Comparison of ENCODE assay signal across 9 cellular contexts in genomic region chr4:77073106-77073858, GRCh38. TPM values are rescaled to one million over a fixed set of nuclear protein-coding genes. Genes with fewer than 3 reads are reported as not detected.
A peak's percentile ranks its signal among the peaks of the same experiment; 100 is the strongest.
DNase-seq lines count a peak whose midpoint lies in the region; ATAC-seq and TF ChIP-seq lines count a peak whose summit lies in the region.
"Had no signal": no experiment of that assay in that cellular context is flagged by ENCODE, and none has a peak within 500 bp of the region (broad histone marks: within the 10 kb centered on the region; RNA-seq: fewer than 3 reads in every experiment).

No MANE protein-coding gene starts in this region.

- peaks cover 21% of the 10 kb centered on the region for H3K4me1 ChIP-seq in effector memory CD4-positive, alpha-beta T cell (ENCODE audit: control insufficient read depth, insufficient read depth, low read length, poor library complexity, severe bottlenecking)
- no peaks in the 10 kb centered on the region for H3K4me1 ChIP-seq in parathyroid adenoma

- H3K27ac ChIP-seq in CD4-positive, alpha-beta T cell (ENCODE audit: low read depth, low read length) = peak overlapping the region; percentile 99
- peak overlapping the region; percentile 99 for H3K27ac ChIP-seq in effector memory CD4-positive, alpha-beta T cell (ENCODE audit: insufficient read depth, low read length, poor library complexity, severe bottlenecking)
- H3K27ac ChIP-seq in parathyroid adenoma = peak overlapping the region; percentile 29

- POLR2A ChIA-PET in CD4-positive, alpha-beta T cell (lab: Charles Lee) = interaction anchor here (0.6 to 6.9 kb wide), 4 partner anchors 28 to 130 kb away, joined by 3 to 76 read pairs (median 3); partner anchors contain the start of gene CCNG2
- POLR2A ChIA-PET in activated CD4-positive, alpha-beta memory T cell treated with anti-CD3 and anti-CD28 coated beads for 36 hours (lab: Charles Lee) = interaction anchor here (1.0 kb wide), 1 partner anchor 85 kb away, joined by 3 read pairs; no protein-coding TSS in a partner anchor

- H3K36me3 Mint-ChIP-seq in CD4-positive, alpha-beta T cell (ENCODE audit: low read depth) = peaks cover 38% of the 10 kb centered on the region
- peaks cover 42% of the 10 kb centered on the region for H3K36me3 Mint-ChIP-seq in activated T-helper 17 cell treated with anti-CD3 and anti-CD28 coated beads, Interleukin-2, amount 50 U/mL, for 72 hours (ENCODE audit: low read depth)
- peaks cover 14% of the 10 kb centered on the region for H3K36me3 Mint-ChIP-seq in activated CD4-positive, alpha-beta memory T cell treated with anti-CD3 and anti-CD28 coated beads for 36 hours

- no peak overlapping the region for H3K4me3 Mint-ChIP-seq in CD4-positive, alpha-beta T cell
- no peak overlapping the region for H3K4me3 Mint-ChIP-seq in activated T-helper 17 cell treated with anti-CD3 and anti-CD28 coated beads, Interleukin-2, amount 50 U/mL, for 72 hours
- no peak overlapping the region for H3K4me3 Mint-ChIP-seq in activated CD4-positive, alpha-beta memory T cell treated with anti-CD3 and anti-CD28 coated beads for 36 hours

- peak overlapping the region; percentile 0 for H3K4me3 ChIP-seq in effector memory CD4-positive, alpha-beta T cell (ENCODE audit: insufficient read depth, low read depth, low read length, poor library complexity, severe bottlenecking)
- H3K4me3 ChIP-seq in parathyroid adenoma (ENCODE audit: low read depth, low read length) = peak overlapping the region; percentile 57

- intact Hi-C loops in CD4-positive, alpha-beta T cell (cut with DNase I, micrococcal nuclease) = loop anchor here in 1 of 2 experiments (5.0 to 10.0 kb wide), 2 partner anchors 858 to 1704 kb away; partner anchors contain the start of genes BMP2K and SCARB2
- intact Hi-C loops in activated CD4-positive, alpha-beta memory T cell treated with anti-CD3 and anti-CD28 coated beads for 36 hours (cut with micrococcal nuclease) = loop anchor here (10.0 kb wide), 2 partner anchors 752 to 1348 kb away; partner anchors contain the start of gene USO1

- H2AFZ ChIP-seq in parathyroid adenoma = no peak overlapping the region

- H3K9me3 Mint-ChIP-seq in CD4-positive, alpha-beta T cell = no peaks in the 10 kb centered on the region
- no peaks in the 10 kb centered on the region for H3K9me3 Mint-ChIP-seq in activated T-helper 17 cell treated with anti-CD3 and anti-CD28 coated beads, Interleukin-2, amount 50 U/mL, for 72 hours
- H3K9me3 Mint-ChIP-seq in activated CD4-positive, alpha-beta memory T cell treated with anti-CD3 and anti-CD28 coated beads for 36 hours = no peaks in the 10 kb centered on the region
- H3K9me3 Mint-ChIP-seq: effector memory CD8-positive, alpha-beta T cell had no signal

- CTCF ChIA-PET in CD4-positive, alpha-beta T cell (lab: Charles Lee) = interaction anchor here (0.6 to 3.5 kb wide), 3 partner anchors 21 to 130 kb away, joined by 3 to 10 read pairs (median 8); no protein-coding TSS in a partner anchor
- CTCF ChIA-PET in activated CD4-positive, alpha-beta memory T cell treated with anti-CD3 and anti-CD28 coated beads for 36 hours (lab: Charles Lee) = interaction anchor here (0.7 to 3.2 kb wide), 5 partner anchors 8 to 130 kb away, joined by 3 to 12 read pairs (median 5); no protein-coding TSS in a partner anchor

- no peak for DNase-seq in CD4-positive, alpha-beta T cell
- peak; percentile 34 for DNase-seq in NAMALWA (ENCODE audit: low spot score)
- DNase-seq in effector memory CD4-positive, alpha-beta T cell = no peak
- no peak for DNase-seq in activated CD4-positive, alpha-beta memory T cell treated with anti-CD3 and anti-CD28 coated beads for 36 hours

- no peaks in the 10 kb centered on the region for H3K36me3 ChIP-seq in effector memory CD4-positive, alpha-beta T cell (ENCODE audit: control insufficient read depth, insufficient read depth, low read length)
- no peaks in the 10 kb centered on the region for H3K36me3 ChIP-seq in parathyroid adenoma (ENCODE audit: control insufficient read depth, insufficient read depth, low read length)

- H3K79me2 ChIP-seq in parathyroid adenoma = peaks cover 4% of the 10 kb centered on the region

- no peak for ATAC-seq in CD4-positive, alpha-beta T cell (ENCODE audit: poor library complexity)
- ATAC-seq in GM21390 (IDR thresholded peaks at IDR 0.05; ENCODE audit: unreplicated experiment) (no peak), GM19035 (IDR thresholded peaks at IDR 0.05; ENCODE audit: unreplicated experiment) (no peak)
- no peak for ATAC-seq in activated T-helper 17 cell treated with anti-CD3 and anti-CD28 coated beads, Interleukin-2, amount 50 U/mL, for 72 hours (replicated peaks)

- H3K27ac Mint-ChIP-seq in CD4-positive, alpha-beta T cell = no peak overlapping the region
- H3K27ac Mint-ChIP-seq in activated T-helper 17 cell treated with anti-CD3 and anti-CD28 coated beads, Interleukin-2, amount 50 U/mL, for 72 hours = no peak overlapping the region
- no peak overlapping the region for H3K27ac Mint-ChIP-seq in activated CD4-positive, alpha-beta memory T cell treated with anti-CD3 and anti-CD28 coated beads for 36 hours

- peaks cover 40% of the 10 kb centered on the region for H3K4me1 Mint-ChIP-seq in CD4-positive, alpha-beta T cell (ENCODE audit: low read depth)
- H3K4me1 Mint-ChIP-seq in activated T-helper 17 cell treated with anti-CD3 and anti-CD28 coated beads, Interleukin-2, amount 50 U/mL, for 72 hours = peaks cover 37% of the 10 kb centered on the region
- H3K4me1 Mint-ChIP-seq in activated CD4-positive, alpha-beta memory T cell treated with anti-CD3 and anti-CD28 coated beads for 36 hours (ENCODE audit: low read depth) = peaks cover 42% of the 10 kb centered on the region

- no peak overlapping the region for H3K9ac ChIP-seq in parathyroid adenoma

- H3K9me3 ChIP-seq in CD4-positive, alpha-beta T cell (ENCODE audit: control insufficient read depth, low read length) = no peaks in the 10 kb centered on the region
- no peaks in the 10 kb centered on the region for H3K9me3 ChIP-seq in effector memory CD4-positive, alpha-beta T cell (ENCODE audit: control insufficient read depth, low read length)
- no peaks in the 10 kb centered on the region for H3K9me3 ChIP-seq in parathyroid adenoma (ENCODE audit: control insufficient read depth, low read length)

- H3K27me3 Mint-ChIP-seq in CD4-positive, alpha-beta T cell = no peaks in the 10 kb centered on the region
- no peaks in the 10 kb centered on the region for H3K27me3 Mint-ChIP-seq in activated T-helper 17 cell treated with anti-CD3 and anti-CD28 coated beads, Interleukin-2, amount 50 U/mL, for 72 hours
- no peaks in the 10 kb centered on the region for H3K27me3 Mint-ChIP-seq in activated CD4-positive, alpha-beta memory T cell treated with anti-CD3 and anti-CD28 coated beads for 36 hours
- H3K27me3 Mint-ChIP-seq: effector memory CD8-positive, alpha-beta T cell had no signal

- TF ChIP-seq CTCF in CD4-positive, alpha-beta T cell (IDR thresholded peaks at IDR 0.05) = no peak
- no peak for TF ChIP-seq CTCF in parathyroid adenoma (IDR thresholded peaks at IDR 0.05)

- no peaks in the 10 kb centered on the region for H3K27me3 ChIP-seq in CD4-positive, alpha-beta T cell (ENCODE audit: control insufficient read depth, insufficient read depth, low read length)
- H3K27me3 ChIP-seq in effector memory CD4-positive, alpha-beta T cell (replicated peaks; ENCODE audit: control insufficient read depth, insufficient read depth, low read length, poor library complexity, severe bottlenecking) = no peaks in the 10 kb centered on the region
- H3K27me3 ChIP-seq in parathyroid adenoma (ENCODE audit: control insufficient read depth, insufficient read depth, low read length) = no peaks in the 10 kb centered on the region

- peak overlapping the region; percentile 54 for H3K4me2 ChIP-seq in parathyroid adenoma (ENCODE audit: low read length)

RNA-seq across cellular contexts. Expression of gene CCNI, which starts 2.5 kb away (rescaled TPM):
- 100 to 1,000 TPM; 385 to 418 TPM for total RNA-seq in CD4-positive, alpha-beta T cell
- total RNA-seq in activated T-helper 17 cell treated with anti-CD3 and anti-CD28 coated beads, Interleukin-2, amount 50 U/mL, for 72 hours = 100 to 1,000 TPM; 182 to 306 TPM
- 100 to 1,000 TPM; 259 to 264 TPM for total RNA-seq in activated CD4-positive, alpha-beta memory T cell treated with anti-CD3 and anti-CD28 coated beads for 36 hours

Comparison
In these comparisons a context has a peak if more than half of its experiments do, and no peak if none do; other contexts are left out.
1. H3K27ac ChIP-seq: peak in every context shown above with its lines; median percentile 99 in CD4-positive, alpha-beta T cell; 99 in effector memory CD4-positive, alpha-beta T cell; 29 in parathyroid adenoma.